Comparison of ENCODE assay signal across 17 cellular contexts in the genomic region with DNA sequence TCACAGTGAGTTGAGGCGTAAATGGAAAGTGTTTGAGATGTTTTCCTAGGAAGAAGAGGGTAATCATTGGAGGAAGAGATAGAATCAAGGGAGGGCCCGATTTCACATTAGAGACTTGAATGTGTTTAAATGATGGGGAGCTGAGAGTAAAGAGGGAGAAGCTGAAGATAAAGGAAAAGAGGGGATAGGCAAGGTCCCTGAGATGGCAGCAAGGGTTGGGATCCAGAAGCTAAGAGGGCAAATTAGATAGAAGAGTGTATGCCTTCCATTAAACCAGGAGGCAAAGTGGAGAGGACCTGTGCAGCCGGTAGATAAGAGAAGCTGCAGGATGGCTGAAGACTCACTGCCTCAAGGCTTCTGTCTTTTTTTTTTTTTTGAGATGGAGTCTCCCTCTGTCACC. TPM values are rescaled to one million over a fixed set of nuclear protein-coding genes. Genes with fewer than 3 reads are reported as not detected.
DNase-seq lines count a peak whose midpoint lies in the region; ATAC-seq and TF ChIP-seq lines count a peak whose summit lies in the region.
"Had no signal": no experiment of that assay in that cellular context is flagged by ENCODE, and none has a peak within 500 bp of the region (broad histone marks: within the 10 kb centered on the region; RNA-seq: fewer than 3 reads in every experiment).

No MANE protein-coding gene starts in this region.

- H3K4me1 Mint-ChIP-seq in activated CD4-positive, alpha-beta T cell treated with anti-CD3 and anti-CD28 coated beads, Interleukin-2, amount 10 ng/mL, durations not matched to agents 24 days and 14 days, result peaks cover 42% of the 10 kb centered on the region
- peaks cover 44% of the 10 kb centered on the region for H3K4me1 Mint-ChIP-seq in activated T-helper 2 cell treated with anti-CD3 and anti-CD28 coated beads, Interferon-gamma antibody, Interleukin-2, Interleukin-4, amounts not matched to agents 10 μg/mL and 5 μg/mL and 100 μg/mL, durations not matched to agents 14 hours and 24 hours and 36 hours (ENCODE audit: low read depth)
- H3K4me1 Mint-ChIP-seq in stimulated activated naive B cell treated with anti-CD40 and anti-IgM and Interleukin-4, amounts not matched to agents 10 μg/mL and 1 μg/mL and 100 μg/mL, for 72 hours, result peaks cover 0 to 64% of the 10 kb centered on the region in 2 donors

- no peak for TF ChIP-seq POLR2A in sigmoid colon (IDR thresholded peaks at IDR 0.05)

- no peak overlapping the region for H3K27ac ChIP-seq in sigmoid colon
- H3K27ac ChIP-seq: HL-60 had no signal

- no peaks in the 10 kb centered on the region for H3K36me3 ChIP-seq in sigmoid colon

- H3K4me3 ChIP-seq in sigmoid colon, result no peak overlapping the region
- H3K4me3 ChIP-seq: GM12878 had no signal

- H3K36me3 Mint-ChIP-seq in activated CD4-positive, alpha-beta T cell treated with anti-CD3 and anti-CD28 coated beads, Interleukin-2, amount 10 ng/mL, durations not matched to agents 24 days and 14 days (ENCODE audit: low read depth), result no peaks in the 10 kb centered on the region
- H3K36me3 Mint-ChIP-seq in activated T-helper 2 cell treated with anti-CD3 and anti-CD28 coated beads, Interferon-gamma antibody, Interleukin-2, Interleukin-4, amounts not matched to agents 10 μg/mL and 5 μg/mL and 100 μg/mL, durations not matched to agents 14 hours and 24 hours and 36 hours (ENCODE audit: low read depth), result no peaks in the 10 kb centered on the region
- no peaks in the 10 kb centered on the region for H3K36me3 Mint-ChIP-seq in stimulated activated naive B cell treated with anti-CD40 and anti-IgM and Interleukin-4, amounts not matched to agents 10 μg/mL and 1 μg/mL and 100 μg/mL, for 72 hours

- no peak for TF ChIP-seq EP300 in sigmoid colon (IDR thresholded peaks at IDR 0.05)

- H3K9me3 Mint-ChIP-seq in activated CD4-positive, alpha-beta T cell treated with anti-CD3 and anti-CD28 coated beads, Interleukin-2, amount 10 ng/mL, durations not matched to agents 24 days and 14 days, result no peaks in the 10 kb centered on the region
- H3K9me3 Mint-ChIP-seq in activated T-helper 2 cell treated with anti-CD3 and anti-CD28 coated beads, Interferon-gamma antibody, Interleukin-2, Interleukin-4, amounts not matched to agents 10 μg/mL and 5 μg/mL and 100 μg/mL, durations not matched to agents 14 hours and 24 hours and 36 hours, result no peaks in the 10 kb centered on the region
- H3K9me3 Mint-ChIP-seq in stimulated activated naive B cell treated with anti-CD40 and anti-IgM and Interleukin-4, amounts not matched to agents 10 μg/mL and 1 μg/mL and 100 μg/mL, for 72 hours, result peaks cover 0 to 1% of the 10 kb centered on the region in 2 donors
- H3K9me3 Mint-ChIP-seq: CD4-positive, alpha-beta T cell; HFFc6 had no signal

- no peaks in the 10 kb centered on the region for H3K27me3 ChIP-seq in sigmoid colon

- DNase-seq in activated CD4-positive, alpha-beta T cell treated with anti-CD3 and anti-CD28 coated beads, Interleukin-2, amount 10 ng/mL, durations not matched to agents 24 days and 14 days, result no peak
- no peak for DNase-seq in activated CD4-positive, alpha-beta T cell treated with anti-CD3 and anti-CD28 coated beads for 48 hours
- DNase-seq in cardiac septum (ENCODE audit: low spot score) (peak; percentile 9), left ventricle myocardium superior (no peak), sigmoid colon (no peak)
- DNase-seq in activated T-helper 2 cell treated with anti-CD3 and anti-CD28 coated beads, Interferon-gamma antibody, Interleukin-2, Interleukin-4, amounts not matched to agents 10 μg/mL and 5 μg/mL and 100 μg/mL, durations not matched to agents 14 hours and 24 hours and 36 hours (ENCODE audit: low spot score), result no peak
- DNase-seq in stimulated activated naive B cell treated with anti-CD40 and anti-IgM and Interleukin-4, amounts not matched to agents 10 μg/mL and 1 μg/mL and 100 μg/mL, for 72 hours, result no peak
- DNase-seq: ACHN; C1 segment of cervical spinal cord; Calu3; CD4-positive, alpha-beta T cell; DMS 273 treated with DMSO at 0.1 percent for 48 hours; HCEC 1CT; HFFc6 had no signal

- peaks cover 0 to 11% (median 6%) of the 10 kb centered on the region in 4 donors for H3K4me1 ChIP-seq in sigmoid colon

- WGBS in sigmoid colon, 2 donors, result 94% methylated on average over 3 of the region's 3 CpGs

- H3K27me3 Mint-ChIP-seq in activated CD4-positive, alpha-beta T cell treated with anti-CD3 and anti-CD28 coated beads, Interleukin-2, amount 10 ng/mL, durations not matched to agents 24 days and 14 days, result no peaks in the 10 kb centered on the region
- no peaks in the 10 kb centered on the region for H3K27me3 Mint-ChIP-seq in activated T-helper 2 cell treated with anti-CD3 and anti-CD28 coated beads, Interferon-gamma antibody, Interleukin-2, Interleukin-4, amounts not matched to agents 10 μg/mL and 5 μg/mL and 100 μg/mL, durations not matched to agents 14 hours and 24 hours and 36 hours (ENCODE audit: low read depth)
- H3K27me3 Mint-ChIP-seq in stimulated activated naive B cell treated with anti-CD40 and anti-IgM and Interleukin-4, amounts not matched to agents 10 μg/mL and 1 μg/mL and 100 μg/mL, for 72 hours, result no peaks in the 10 kb centered on the region
- H3K27me3 Mint-ChIP-seq: CD4-positive, alpha-beta T cell had no signal

- ATAC-seq in left ventricle myocardium superior (no peak), HG03571 (IDR thresholded peaks at IDR 0.05; ENCODE audit: unreplicated experiment) (no peak)
- ATAC-seq in stimulated activated naive B cell treated with anti-CD40 and anti-IgM and Interleukin-4, amounts not matched to agents 10 μg/mL and 1 μg/mL and 100 μg/mL, for 72 hours (replicated peaks), result no peak
- ATAC-seq: GM12878 had no signal

- H3K4me3 Mint-ChIP-seq in activated CD4-positive, alpha-beta T cell treated with anti-CD3 and anti-CD28 coated beads, Interleukin-2, amount 10 ng/mL, durations not matched to agents 24 days and 14 days, result peak overlapping the region; percentile 5
- no peak overlapping the region for H3K4me3 Mint-ChIP-seq in activated T-helper 2 cell treated with anti-CD3 and anti-CD28 coated beads, Interferon-gamma antibody, Interleukin-2, Interleukin-4, amounts not matched to agents 10 μg/mL and 5 μg/mL and 100 μg/mL, durations not matched to agents 14 hours and 24 hours and 36 hours (ENCODE audit: low read depth)
- H3K4me3 Mint-ChIP-seq in stimulated activated naive B cell treated with anti-CD40 and anti-IgM and Interleukin-4, amounts not matched to agents 10 μg/mL and 1 μg/mL and 100 μg/mL, for 72 hours, result peak overlapping the region; percentile 23 to 26
- H3K4me3 Mint-ChIP-seq: CD4-positive, alpha-beta T cell; HFFc6 had no signal

- no peaks in the 10 kb centered on the region for H3K9me3 ChIP-seq in sigmoid colon

- no peak for TF ChIP-seq CTCF in sigmoid colon (IDR thresholded peaks at IDR 0.05)

- H3K27ac Mint-ChIP-seq in activated CD4-positive, alpha-beta T cell treated with anti-CD3 and anti-CD28 coated beads, Interleukin-2, amount 10 ng/mL, durations not matched to agents 24 days and 14 days, result peak overlapping the region; percentile 68
- peak overlapping the region; percentile 56 for H3K27ac Mint-ChIP-seq in activated T-helper 2 cell treated with anti-CD3 and anti-CD28 coated beads, Interferon-gamma antibody, Interleukin-2, Interleukin-4, amounts not matched to agents 10 μg/mL and 5 μg/mL and 100 μg/mL, durations not matched to agents 14 hours and 24 hours and 36 hours
- H3K27ac Mint-ChIP-seq in stimulated activated naive B cell treated with anti-CD40 and anti-IgM and Interleukin-4, amounts not matched to agents 10 μg/mL and 1 μg/mL and 100 μg/mL, for 72 hours, result peak overlapping the region; percentile 42
- H3K27ac Mint-ChIP-seq: CD4-positive, alpha-beta T cell; HFFc6 had no signal

- intact Hi-C loops in activated CD4-positive, alpha-beta T cell treated with anti-CD3 and anti-CD28 coated beads, Interleukin-2, amount 10 ng/mL, durations not matched to agents 24 days and 14 days (cut with micrococcal nuclease), result no loop called here
- intact Hi-C loops in cardiac septum (cut with DNase I) (no loop called here), left ventricle myocardium superior (cut with micrococcal nuclease) (no loop called here), sigmoid colon (cut with DNase I) (no loop called here)
- intact Hi-C loops in activated T-helper 2 cell treated with anti-CD3 and anti-CD28 coated beads, Interferon-gamma antibody, Interleukin-2, Interleukin-4, amounts not matched to agents 10 μg/mL and 5 μg/mL and 100 μg/mL, durations not matched to agents 14 hours and 24 hours and 36 hours (cut with micrococcal nuclease), result no loop called here

RNA-seq across cellular contexts. Expression of gene CSF1, which starts 21.6 kb away (rescaled TPM):
- total RNA-seq in activated CD4-positive, alpha-beta T cell treated with anti-CD3 and anti-CD28 coated beads, Interleukin-2, amount 10 ng/mL, durations not matched to agents 24 days and 14 days, result 190 and 193 TPM in 2 replicates
- total RNA-seq in cardiac septum (16.7 TPM), left ventricle myocardium superior (14.9 TPM), sigmoid colon (100 to 1,000 TPM in 1 of 4 donors, 10 to 100 TPM in 3; 21.8 to 118 (median 47.5) TPM)
- total RNA-seq in activated T-helper 2 cell treated with anti-CD3 and anti-CD28 coated beads, Interferon-gamma antibody, Interleukin-2, Interleukin-4, amounts not matched to agents 10 μg/mL and 5 μg/mL and 100 μg/mL, durations not matched to agents 14 hours and 24 hours and 36 hours, result 251 and 252 TPM in 2 replicates
- polyA plus RNA-seq in sigmoid colon, result 10 to 100 TPM in 1 of 3 donors, 1 to 10 TPM in 2; 3.0 to 15.0 (median 3.7) TPM
